ENCODE assay signal across 1 cellular context in genomic region chr10:44344727-44345126, GRCh38.
TF ChIP-seq lines count a peak whose summit lies in the region.

No MANE protein-coding gene starts in this region.

TF ChIP-seq in K562, 482 proteins besides CTCF, POLR2A, EP300 and RAD21 (continued from another document):
- TF ChIP-seq ZNF77 (CRISPR knock-in tag; IDR thresholded peaks at IDR 0.05) (no peak), ZNF282 (CRISPR knock-in tag; IDR thresholded peaks at IDR 0.05) (no peak), GTF2F1 (IDR thresholded peaks at IDR 0.05; ENCODE audit: low read depth, low read length) (no peak), TARDBP (IDR thresholded peaks at IDR 0.05) (no peak)
- TF ChIP-seq, protein P1, sequence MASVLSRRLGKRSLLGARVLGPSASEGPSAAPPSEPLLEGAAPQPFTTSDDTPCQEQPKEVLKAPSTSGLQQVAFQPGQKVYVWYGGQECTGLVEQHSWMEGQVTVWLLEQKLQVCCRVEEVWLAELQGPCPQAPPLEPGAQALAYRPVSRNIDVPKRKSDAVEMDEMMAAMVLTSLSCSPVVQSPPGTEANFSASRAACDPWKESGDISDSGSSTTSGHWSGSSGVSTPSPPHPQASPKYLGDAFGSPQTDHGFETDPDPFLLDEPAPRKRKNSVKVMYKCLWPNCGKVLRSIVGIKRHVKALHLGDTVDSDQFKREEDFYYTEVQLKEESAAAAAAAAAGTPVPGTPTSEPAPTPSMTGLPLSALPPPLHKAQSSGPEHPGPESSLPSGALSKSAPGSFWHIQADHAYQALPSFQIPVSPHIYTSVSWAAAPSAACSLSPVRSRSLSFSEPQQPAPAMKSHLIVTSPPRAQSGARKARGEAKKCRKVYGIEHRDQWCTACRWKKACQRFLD (CRISPR knock-in tag; IDR thresholded peaks at IDR 0.05) = no peak
